ENCODE assay signal across 36 cellular contexts in genomic region chr18:79050005-79050404, GRCh38.
"Had no signal": no experiment of that assay in that cellular context is flagged by ENCODE, and none has a peak within 500 bp of the region (broad histone marks: within the 10 kb centered on the region; RNA-seq: fewer than 3 reads in every experiment).

No MANE protein-coding gene starts in this region.

- H3K9me3 ChIP-seq: MG63 had no signal

- H3K27ac ChIP-seq: KMS-11 had no signal

- H3K27me3 ChIP-seq: MG63 had no signal

- H3K36me3 ChIP-seq: MG63 had no signal

- H3K4me3 ChIP-seq: MG63 had no signal

- DNase-seq: Karpas-422, KG1, MG63, MM.1S, MV-4-11, NCI-H1048, NCI-H1092, NCI-H1092 treated with DMSO at 0.1 percent for 48 hours, NCI-H1105, NCI-H1105 treated with DMSO at 0.1 percent for 48 hours, NCI-H1417, NCI-H1417 treated with DMSO at 0.1 percent for 48 hours, NCI-H1436, NCI-H1436 treated with DMSO at 0.1 percent for 48 hours, NCI-H146, NCI-H1694, NCI-H1694 treated with DMSO at 0.1 percent for 48 hours, NCI-H187, NCI-H187 treated with DMSO at 0.1 percent for 48 hours, NCI-H1930, NCI-H2029, NCI-H2029 treated with DMSO at 0.1 percent for 48 hours, NCI-H2081, NCI-H2081 treated with DMSO at 0.1 percent for 48 hours, NCI-H2107, NCI-H2171, NCI-H2171 treated with DMSO at 0.1 percent for 48 hours, NCI-H2227 treated with DMSO at 0.1 percent for 48 hours, NCI-H226, NCI-H345, NCI-H446, NCI-H446 treated with DMSO at 0.1 percent for 48 hours, NCI-H510A, NCI-H510A treated with DMSO at 0.1 percent for 48 hours, NCI-H524 had no signal

- H3K9ac ChIP-seq: KMS-11 had no signal

- H3K4me2 ChIP-seq: KMS-11 had no signal
